Comparison of ENCODE assay signal across 8 cellular contexts in the genomic region with DNA sequence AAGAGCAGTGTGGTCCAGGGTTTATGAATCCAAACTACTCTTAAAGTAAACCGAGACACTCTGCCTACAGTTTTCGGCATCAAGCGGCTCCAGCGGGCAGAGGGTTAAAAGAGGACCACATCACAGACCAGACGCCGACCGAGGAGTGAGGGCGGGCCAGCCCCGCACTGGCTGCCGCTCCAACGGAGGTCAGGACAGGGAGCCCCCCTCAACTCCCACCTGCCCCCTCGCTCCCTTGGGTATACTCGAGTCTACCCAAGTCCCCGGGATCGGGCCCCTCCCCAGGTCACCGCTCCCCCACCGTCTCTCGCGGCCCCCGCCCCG. TPM values are rescaled to one million over a fixed set of nuclear protein-coding genes. Genes with fewer than 3 reads are reported as not detected.
DNase-seq lines count a peak whose midpoint lies in the region; ATAC-seq, FAIRE-seq and TF ChIP-seq lines count a peak whose summit lies in the region.

No MANE protein-coding gene starts in this region.

- peaks cover 0 to 23% (median 2%) of the 10 kb centered on the region in 3 donors for H3K36me3 Mint-ChIP-seq in CD8-positive, alpha-beta memory T cell

- POLR2A ChIA-PET in CD8-positive, alpha-beta memory T cell (lab: Charles Lee) = interaction anchor here (0.7 kb wide), 1 partner anchor 178 kb away, joined by 5 read pairs; no protein-coding TSS in a partner anchor

- H3K36me3 ChIP-seq in CD8-positive, alpha-beta memory T cell (ENCODE audit: insufficient read depth, low read length) = no peaks in the 10 kb centered on the region
- H3K36me3 ChIP-seq in suprapubic skin = no peaks in the 10 kb centered on the region

- H3K9me3 Mint-ChIP-seq in CD8-positive, alpha-beta memory T cell = no peaks in the 10 kb centered on the region

- H3K27ac Mint-ChIP-seq in CD8-positive, alpha-beta memory T cell = peak overlapping the region; percentile 81 to 97 (median 96)

- peaks cover 15% of the 10 kb centered on the region for H3K4me1 ChIP-seq in CD8-positive, alpha-beta memory T cell (ENCODE audit: insufficient read depth, low read length)
- H3K4me1 ChIP-seq in suprapubic skin = peaks cover 14% of the 10 kb centered on the region

- peak overlapping the region; percentile 84 for H3K27ac ChIP-seq in CD8-positive, alpha-beta memory T cell (ENCODE audit: low read depth, low read length)
- H3K27ac ChIP-seq in suprapubic skin = peak overlapping the region; percentile 97

- CTCF ChIA-PET in CD8-positive, alpha-beta memory T cell (lab: Charles Lee) = interaction anchor here (1.4 kb wide), 1 partner anchor 224 kb away, joined by 3 read pairs; no protein-coding TSS in a partner anchor

- H3K4me1 Mint-ChIP-seq in CD8-positive, alpha-beta memory T cell = peaks cover 27 to 42% (median 27%) of the 10 kb centered on the region in 3 donors

- H3K27me3 ChIP-seq in CD8-positive, alpha-beta memory T cell (ENCODE audit: insufficient read depth, low read length, poor library complexity, severe bottlenecking) = no peaks in the 10 kb centered on the region
- no peaks in the 10 kb centered on the region for H3K27me3 ChIP-seq in suprapubic skin

- H3K4me3 ChIP-seq in CD8-positive, alpha-beta memory T cell (ENCODE audit: low read length) = peak overlapping the region; percentile 72
- H3K4me3 ChIP-seq in choroid plexus epithelial cell (ENCODE audit: low read depth, low read length) (peak overlapping the region; percentile 81), lower leg skin (ENCODE audit: low read depth, poor library complexity, severe bottlenecking) (peak overlapping the region; percentile 83), suprapubic skin (peak overlapping the region; percentile 86)

- TF ChIP-seq POLR2A in lower leg skin (IDR thresholded peaks at IDR 0.05) (no peak), suprapubic skin (IDR thresholded peaks at IDR 0.05) (no peak)

- 0 to 1% methylated on average over 15 to 19 of the region's 21 CpGs for WGBS in lower leg skin, 2 donors
- 1% methylated on average over 18 of the region's 21 CpGs for WGBS in suprapubic skin

- ATAC-seq in GM19043 (IDR thresholded peaks at IDR 0.05; ENCODE audit: low read depth, unreplicated experiment) = peak; percentile 19

- H3K9me3 ChIP-seq in CD8-positive, alpha-beta memory T cell (ENCODE audit: low read length) = no peaks in the 10 kb centered on the region
- H3K9me3 ChIP-seq in suprapubic skin = no peaks in the 10 kb centered on the region

- no peak for FAIRE-seq in HTR-8/SVneo (lab: Jason Lieb, UNC)

- intact Hi-C loops in lower leg skin (cut with DNase I; ENCODE audit: low total_unique reads) = no loop called here

- H3K4me3 Mint-ChIP-seq in CD8-positive, alpha-beta memory T cell = peak overlapping the region; percentile 89 to 97 (median 95)

- TF ChIP-seq EP300 in suprapubic skin (IDR thresholded peaks at IDR 0.05) = no peak

- DNase-seq in CD8-positive, alpha-beta memory T cell = no peak
- DNase-seq in HTR-8/SVneo (ENCODE audit: insufficient read length, low spot score) (peak; percentile 32), RKO (ENCODE audit: low spot score) (peak; percentile 76), choroid plexus epithelial cell (ENCODE audit: low read depth) (peak; percentile 78), lower leg skin (ENCODE audit: low spot score in 2 of 2) (no peak), suprapubic skin (ENCODE audit: low spot score in 2 of 2) (peak in 1 of 2 donors; percentile 85)
- DNase-seq in stimulated activated CD4-positive, alpha-beta T cell treated with anti-CD3 and anti-CD28 coated beads, Interleukin-1b, Interleukin-23, amount 100 ng/mL, for 48 hours = no peak

- H3K27me3 Mint-ChIP-seq in CD8-positive, alpha-beta memory T cell = peaks cover 0 to 1% of the 10 kb centered on the region in 2 donors

- TF ChIP-seq CTCF in choroid plexus epithelial cell (conservative IDR thresholded peaks at IDR 0.05; ENCODE audit: low read depth, low read length) (no peak), lower leg skin (IDR thresholded peaks at IDR 0.05) (no peak), suprapubic skin (IDR thresholded peaks at IDR 0.05) (no peak)

RNA-seq across cellular contexts. Expression of a gene that starts 0.3 kb away (rescaled TPM):
- 10 to 100 TPM; 35.7 to 40.3 TPM for total RNA-seq in CD8-positive, alpha-beta memory T cell
- polyA plus RNA-seq in CD8-positive, alpha-beta memory T cell = 20.3 TPM
- total RNA-seq in lower leg skin (10 to 100 TPM; 32.8 to 50.8 (median 45.0) TPM), suprapubic skin (10 to 100 TPM; 32.7 to 79.0 (median 41.7) TPM)

RNA-seq across cellular contexts. Expression of a gene that starts 10.9 kb away (rescaled TPM):
- not detected for total RNA-seq in CD8-positive, alpha-beta memory T cell
- not detected for polyA plus RNA-seq in CD8-positive, alpha-beta memory T cell
- not detected for total RNA-seq in lower leg skin
- total RNA-seq in suprapubic skin = not detected

RNA-seq across cellular contexts. Expression of a gene that starts 50.1 kb away (rescaled TPM):
- 10 to 100 TPM; 45.4 to 47.5 TPM for total RNA-seq in CD8-positive, alpha-beta memory T cell
- 15.5 TPM for polyA plus RNA-seq in CD8-positive, alpha-beta memory T cell
- total RNA-seq in lower leg skin (10 to 100 TPM; 23.5 to 38.1 (median 32.8) TPM), suprapubic skin (10 to 100 TPM; 25.0 to 61.9 (median 38.5) TPM)

Comparison
In these comparisons a context has a peak if more than half of its experiments do, and no peak if none do; other contexts are left out.
1. DNase-seq: peak in HTR-8/SVneo (single experiment), RKO (single experiment) and choroid plexus epithelial cell (single experiment); none in CD8-positive, alpha-beta memory T cell (0 of 5), lower leg skin (0 of 2) and stimulated activated CD4-positive, alpha-beta T cell treated with anti-CD3 and anti-CD28 coated beads, Interleukin-1b, Interleukin-23, amount 100 ng/mL, for 48 hours (single experiment).
2. Peak in every context shown above with its lines, with median percentiles within 50 percentile points of each other: H3K4me3 ChIP-seq.